In the genomic region with DNA sequence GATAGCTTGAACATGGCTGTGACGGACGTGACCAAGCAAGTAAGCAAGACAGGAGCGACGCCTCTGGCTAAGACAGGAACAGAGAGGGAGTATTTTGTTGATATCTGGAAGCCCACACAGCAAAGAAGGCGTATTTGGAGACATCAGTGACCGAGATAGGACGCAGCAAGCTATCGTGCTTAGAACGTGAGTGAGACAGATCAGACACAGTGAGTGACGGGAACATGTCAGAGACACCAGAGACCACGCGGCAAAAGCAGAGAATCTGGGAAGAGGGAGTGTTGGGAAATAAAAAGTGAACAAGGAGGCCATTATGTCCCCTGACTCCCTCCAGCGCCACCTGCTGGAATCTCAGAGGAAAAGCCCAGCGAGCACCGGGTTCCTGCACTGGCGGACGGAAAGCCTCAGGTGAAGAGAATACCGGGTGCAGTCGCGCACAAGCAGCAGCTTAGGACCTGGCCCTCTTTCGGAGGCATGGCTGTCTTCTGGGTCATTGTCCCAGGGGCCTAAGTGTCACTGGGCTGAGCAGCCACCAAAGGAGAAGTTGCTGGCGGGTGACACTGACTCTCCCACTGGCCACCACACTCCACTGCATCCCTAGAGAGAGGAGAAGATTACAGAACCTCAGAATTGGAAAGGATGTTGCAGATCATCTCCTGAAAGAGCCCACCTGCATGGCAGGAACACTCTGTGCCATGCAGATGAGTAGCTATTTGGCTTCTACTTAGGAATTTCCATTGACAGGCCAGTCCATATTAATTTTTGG, we compare ENCODE assay signal across 1 cellular context.
TF ChIP-seq lines count a peak whose summit lies in the region.

No MANE protein-coding gene starts in this region.

TF ChIP-seq in A549, 52 proteins besides CTCF, POLR2A, EP300 and RAD21 (continued from another document):
- TF ChIP-seq, protein P1, sequence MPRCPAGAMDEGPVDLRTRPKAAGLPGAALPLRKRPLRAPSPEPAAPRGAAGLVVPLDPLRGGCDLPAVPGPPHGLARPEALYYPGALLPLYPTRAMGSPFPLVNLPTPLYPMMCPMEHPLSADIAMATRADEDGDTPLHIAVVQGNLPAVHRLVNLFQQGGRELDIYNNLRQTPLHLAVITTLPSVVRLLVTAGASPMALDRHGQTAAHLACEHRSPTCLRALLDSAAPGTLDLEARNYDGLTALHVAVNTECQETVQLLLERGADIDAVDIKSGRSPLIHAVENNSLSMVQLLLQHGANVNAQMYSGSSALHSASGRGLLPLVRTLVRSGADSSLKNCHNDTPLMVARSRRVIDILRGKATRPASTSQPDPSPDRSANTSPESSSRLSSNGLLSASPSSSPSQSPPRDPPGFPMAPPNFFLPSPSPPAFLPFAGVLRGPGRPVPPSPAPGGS (IDR thresholded peaks at IDR 0.05), result no peak
- TF ChIP-seq RCOR1 (IDR thresholded peaks at IDR 0.05; ENCODE audit: low read depth, low read length), result no peak
- no peak for TF ChIP-seq HEYL (CRISPR knock-in tag; IDR thresholded peaks at IDR 0.05)
- no peak for TF ChIP-seq JUN (IDR thresholded peaks at IDR 0.05)
- no peak for TF ChIP-seq MAFK (IDR thresholded peaks at IDR 0.05; ENCODE audit: partially characterized antibody)
- TF ChIP-seq NR3C1 (IDR thresholded peaks at IDR 0.05), result no peak
- TF ChIP-seq ZNF302 (CRISPR knock-in tag; IDR thresholded peaks at IDR 0.05), result no peak
- no peak for TF ChIP-seq CHD2 (IDR thresholded peaks at IDR 0.05; ENCODE audit: low read length, partially characterized antibody)
- TF ChIP-seq, protein P2, sequence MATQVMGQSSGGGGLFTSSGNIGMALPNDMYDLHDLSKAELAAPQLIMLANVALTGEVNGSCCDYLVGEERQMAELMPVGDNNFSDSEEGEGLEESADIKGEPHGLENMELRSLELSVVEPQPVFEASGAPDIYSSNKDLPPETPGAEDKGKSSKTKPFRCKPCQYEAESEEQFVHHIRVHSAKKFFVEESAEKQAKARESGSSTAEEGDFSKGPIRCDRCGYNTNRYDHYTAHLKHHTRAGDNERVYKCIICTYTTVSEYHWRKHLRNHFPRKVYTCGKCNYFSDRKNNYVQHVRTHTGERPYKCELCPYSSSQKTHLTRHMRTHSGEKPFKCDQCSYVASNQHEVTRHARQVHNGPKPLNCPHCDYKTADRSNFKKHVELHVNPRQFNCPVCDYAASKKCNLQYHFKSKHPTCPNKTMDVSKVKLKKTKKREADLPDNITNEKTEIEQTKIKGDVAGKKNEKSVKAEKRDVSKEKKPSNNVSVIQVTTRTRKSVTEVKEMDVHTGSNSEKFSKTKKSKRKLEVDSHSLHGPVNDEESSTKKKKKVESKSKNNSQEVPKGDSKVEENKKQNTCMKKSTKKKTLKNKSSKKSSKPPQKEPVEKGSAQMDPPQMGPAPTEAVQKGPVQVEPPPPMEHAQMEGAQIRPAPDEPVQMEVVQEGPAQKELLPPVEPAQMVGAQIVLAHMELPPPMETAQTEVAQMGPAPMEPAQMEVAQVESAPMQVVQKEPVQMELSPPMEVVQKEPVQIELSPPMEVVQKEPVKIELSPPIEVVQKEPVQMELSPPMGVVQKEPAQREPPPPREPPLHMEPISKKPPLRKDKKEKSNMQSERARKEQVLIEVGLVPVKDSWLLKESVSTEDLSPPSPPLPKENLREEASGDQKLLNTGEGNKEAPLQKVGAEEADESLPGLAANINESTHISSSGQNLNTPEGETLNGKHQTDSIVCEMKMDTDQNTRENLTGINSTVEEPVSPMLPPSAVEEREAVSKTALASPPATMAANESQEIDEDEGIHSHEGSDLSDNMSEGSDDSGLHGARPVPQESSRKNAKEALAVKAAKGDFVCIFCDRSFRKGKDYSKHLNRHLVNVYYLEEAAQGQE (IDR thresholded peaks at IDR 0.05), result no peak
